Comparison of ENCODE assay signal across 8 cellular contexts in genomic region chr1:203291201-203292096, GRCh38. TPM values are rescaled to one million over a fixed set of nuclear protein-coding genes. Genes with fewer than 3 reads are reported as not detected.
DNase-seq lines count a peak whose midpoint lies in the region; TF ChIP-seq lines count a peak whose summit lies in the region.

No MANE protein-coding gene starts in this region.

- 19 to 57% methylated on average over 17 of the region's 17 CpGs for WGBS in sigmoid colon, 2 donors

- no peaks in the 10 kb centered on the region for H3K9me2 ChIP-seq in OCI-LY1 (ENCODE audit: low read depth, low read length)

- H3K4me3 ChIP-seq in OCI-LY1 (ENCODE audit: low read depth, low read length, poor library complexity, severe bottlenecking) (peak overlapping the region; percentile 49), sigmoid colon (no peak overlapping the region), H7 (ENCODE audit: insufficient read depth, low read depth, low read length) (no peak overlapping the region)

- no peaks in the 10 kb centered on the region for H3K79me2 ChIP-seq in OCI-LY1 (ENCODE audit: insufficient read depth, low read length)

- TF ChIP-seq EP300 in sigmoid colon (IDR thresholded peaks at IDR 0.05), result no peak

- peak in 23 of 42 donors; percentile 30 to 81 (median 64) for DNase-seq in head of caudate nucleus
- DNase-seq in sigmoid colon, result peak; percentile 82
- DNase-seq in cerebellar nuclear complex (lab: John Stamatoyannopoulos, UW), result no peak
- no peak for DNase-seq in H7
- no peak for DNase-seq in OCI-M2 (lab: John Stamatoyannopoulos, UW; ENCODE audit: unreplicated experiment)
- DNase-seq in activated CD4-positive, CD25-positive, alpha-beta regulatory T cell treated with anti-CD3 and anti-CD28 coated beads, Interleukin-2, amount 50 U/mL, for 72 hours, result no peak

- no peaks in the 10 kb centered on the region for H4K20me1 ChIP-seq in OCI-LY1 (ENCODE audit: insufficient read depth, low read length)

- intact Hi-C loops in head of caudate nucleus (cut with DNase I) (no loop called here), sigmoid colon (cut with DNase I) (no loop called here)

- H3K9me3 ChIP-seq in ES-I3 (ENCODE audit: control insufficient read depth, insufficient read depth, low read length), result no peaks in the 10 kb centered on the region
- no peaks in the 10 kb centered on the region for H3K9me3 ChIP-seq in OCI-LY1 (ENCODE audit: low read length)
- no peaks in the 10 kb centered on the region for H3K9me3 ChIP-seq in sigmoid colon

- H3K9ac ChIP-seq in ES-I3 (ENCODE audit: low read depth, low read length), result peak overlapping the region; percentile 42; the same call in 1 of the 2 replicates
- H3K9ac ChIP-seq in OCI-LY1 (ENCODE audit: low read length), result peak overlapping the region; percentile 92

- no peak overlapping the region for H2AFZ ChIP-seq in OCI-LY1 (ENCODE audit: low read length)

- H3K27ac ChIP-seq in OCI-LY1 (ENCODE audit: low read depth, low read length, poor library complexity, severe bottlenecking), result peak overlapping the region; percentile 100
- peak overlapping the region; percentile 90 to 94 (median 92) for H3K27ac ChIP-seq in sigmoid colon

- H3K36me3 ChIP-seq in ES-I3 (ENCODE audit: insufficient read depth, low read length), result no peaks in the 10 kb centered on the region
- no peaks in the 10 kb centered on the region for H3K36me3 ChIP-seq in OCI-LY1 (ENCODE audit: insufficient read depth, low read length)
- no peaks in the 10 kb centered on the region for H3K36me3 ChIP-seq in sigmoid colon
- no peaks in the 10 kb centered on the region for H3K36me3 ChIP-seq in H7 (replicated peaks; ENCODE audit: control insufficient read depth, insufficient read depth, low read length)

- peak overlapping the region; percentile 78 for H3K4me2 ChIP-seq in OCI-LY1 (ENCODE audit: low read length)

- H3F3A ChIP-seq in OCI-LY1 (ENCODE audit: insufficient read depth, low read length), result peaks cover 4% of the 10 kb centered on the region

- H3K27me3 ChIP-seq in OCI-LY1 (ENCODE audit: insufficient read depth, low read length), result no peaks in the 10 kb centered on the region
- H3K27me3 ChIP-seq in sigmoid colon, result no peaks in the 10 kb centered on the region
- H3K27me3 ChIP-seq in H7 (ENCODE audit: control insufficient read depth, insufficient read depth, low read length), result peaks cover 39% of the 10 kb centered on the region

- TF ChIP-seq POLR2A in sigmoid colon (IDR thresholded peaks at IDR 0.05), result no peak

- H3K4me1 ChIP-seq in ES-I3 (ENCODE audit: insufficient read depth, low read length) (peaks cover 39% of the 10 kb centered on the region), OCI-LY1 (ENCODE audit: insufficient read depth, low read length, severe bottlenecking) (peaks cover 97% of the 10 kb centered on the region), sigmoid colon (peaks cover 0 to 41% (median 35%) of the 10 kb centered on the region in 4 donors)

- TF ChIP-seq CTCF in OCI-LY1 (IDR thresholded peaks at IDR 0.05; ENCODE audit: low read length), result no peak
- no peak for TF ChIP-seq CTCF in sigmoid colon (IDR thresholded peaks at IDR 0.05)

RNA-seq across cellular contexts. Expression of gene BTG2, which starts 13.9 kb away (rescaled TPM):
- 100 to 1,000 TPM in 3 of 4 donors, 10 to 100 TPM in 1; 66.0 to 397 (median 180) TPM for total RNA-seq in sigmoid colon
- polyA plus RNA-seq in sigmoid colon, result 10 to 100 TPM; 37.2 to 81.0 (median 63.7) TPM
- 7.2 and 8.7 TPM in 2 replicates for total RNA-seq in H7 (2014; rRNA removed; shearing (Covaris generic))

RNA-seq across cellular contexts. Expression of gene FMOD, which starts 59.5 kb away (rescaled TPM):
- total RNA-seq in sigmoid colon, result 10 to 100 TPM; 32.9 to 64.5 (median 40.4) TPM
- 10 to 100 TPM in 2 of 3 donors, 1 to 10 TPM in 1; 9.5 to 30.6 (median 17.5) TPM for polyA plus RNA-seq in sigmoid colon
- total RNA-seq in H7 (2014; rRNA removed; shearing (Covaris generic)), result not detected in 2 replicates

Comparison
In these comparisons a context has a peak if more than half of its experiments do, and no peak if none do; other contexts are left out.
1. DNase-seq: peak in head of caudate nucleus (23 of 42) and sigmoid colon (single experiment); none in cerebellar nuclear complex (0 of 2), H7 (single experiment), OCI-M2 (single experiment) and activated CD4-positive, CD25-positive, alpha-beta regulatory T cell treated with anti-CD3 and anti-CD28 coated beads, Interleukin-2, amount 50 U/mL, for 72 hours (single experiment).
2. RNA of gene FMOD, which starts 59.5 kb away (total RNA-seq): 32.9 to 64.5 TPM in sigmoid colon; not detected in H7; every median in the first group is over 10 times any median in the second.